19 cellular contexts compared by ENCODE assay signal in the genomic region with DNA sequence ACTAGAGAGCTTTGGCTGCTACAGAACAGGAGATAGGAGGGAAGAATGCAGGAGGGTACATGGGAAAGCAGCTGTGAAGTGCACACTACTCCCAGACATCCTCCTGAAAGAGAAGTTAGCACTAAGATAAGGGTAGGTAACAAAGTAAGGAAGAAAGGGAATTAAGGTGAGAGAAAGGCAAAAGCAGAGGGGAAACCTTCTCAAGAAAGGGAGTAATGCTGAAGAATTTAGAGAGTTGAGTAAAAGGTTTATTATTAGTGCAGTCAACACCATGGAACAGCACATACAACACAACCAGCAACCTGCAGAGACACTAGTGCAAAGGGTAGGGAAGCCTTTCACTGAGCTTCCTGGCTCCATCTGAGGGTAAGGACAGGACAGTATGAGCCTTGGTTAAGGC. TPM values are rescaled to one million over a fixed set of nuclear protein-coding genes. Genes with fewer than 3 reads are reported as not detected.
DNase-seq lines count a peak whose midpoint lies in the region; ATAC-seq and TF ChIP-seq lines count a peak whose summit lies in the region.
"Had no signal": no experiment of that assay in that cellular context is flagged by ENCODE, and none has a peak within 500 bp of the region (broad histone marks: within the 10 kb centered on the region; RNA-seq: fewer than 3 reads in every experiment).

No MANE protein-coding gene starts in this region.

- no peaks in the 10 kb centered on the region for H3K9me3 ChIP-seq in mammary epithelial cell (replicated peaks; ENCODE audit: insufficient read depth, low read length)
- H3K9me3 ChIP-seq in T-helper 17 cell (ENCODE audit: control insufficient read depth, low read length, poor library complexity, severe bottlenecking) = no peaks in the 10 kb centered on the region
- H3K9me3 ChIP-seq in mesenchymal stem cell (ENCODE audit: control insufficient read depth, low read length) = no peaks in the 10 kb centered on the region
- no peaks in the 10 kb centered on the region for H3K9me3 ChIP-seq in aorta (ENCODE audit: control insufficient read depth, low read length)
- H3K9me3 ChIP-seq: MG63 had no signal

- TF ChIP-seq CTCF in MCF 10A (IDR thresholded peaks at IDR 0.05; ENCODE audit: unreplicated experiment) = no peak
- TF ChIP-seq CTCF in mammary epithelial cell (conservative IDR thresholded peaks at IDR 0.05 in 1 of 2, IDR thresholded peaks at IDR 0.05 in 1 of 2; ENCODE audit: extremely low read depth in 1 of 2, insufficient read depth in 1 of 2, low read depth in 1 of 2, low read length in 2 of 2) = no peak
- TF ChIP-seq CTCF in glutamatergic neuron (IDR thresholded peaks at IDR 0.05; ENCODE audit: partially characterized antibody, unreplicated experiment) = no peak

- H4K91ac ChIP-seq in mesenchymal stem cell (ENCODE audit: low read length) = no peak overlapping the region

- no peak overlapping the region for H4K8ac ChIP-seq in mesenchymal stem cell (ENCODE audit: low read length)

- H3K36me3 Mint-ChIP-seq in MCF 10A (ENCODE audit: insufficient read depth, unreplicated experiment) (peaks cover 42% of the 10 kb centered on the region), T-helper 17 cell (ENCODE audit: low read depth) (peaks cover 8% of the 10 kb centered on the region), glutamatergic neuron (ENCODE audit: unreplicated experiment) (peaks cover 5% of the 10 kb centered on the region)
- peaks cover 12 to 35% of the 10 kb centered on the region in 2 donors for H3K36me3 Mint-ChIP-seq in stimulated activated naive B cell treated with anti-CD40 and anti-IgM and Interleukin-4, amounts not matched to agents 10 μg/mL and 1 μg/mL and 100 μg/mL, for 72 hours

- H3K36me3 ChIP-seq in mammary epithelial cell (ENCODE audit: insufficient read depth, low read length) = peaks cover 18% of the 10 kb centered on the region
- H3K36me3 ChIP-seq in mesenchymal stem cell (ENCODE audit: control insufficient read depth in 1 of 2, insufficient read depth in 2 of 2, low read depth in 1 of 2, low read length in 2 of 2) = peaks cover 37 to 50% of the 10 kb centered on the region in 2 experiments
- H3K36me3 ChIP-seq in aorta (ENCODE audit: control insufficient read depth in 1 of 2, insufficient read depth in 2 of 2, low read length in 1 of 2) = peaks cover 7 to 11% of the 10 kb centered on the region in 2 donors

- H3K9me3 Mint-ChIP-seq in MCF 10A (ENCODE audit: unreplicated experiment) (no peaks in the 10 kb centered on the region), glutamatergic neuron (ENCODE audit: unreplicated experiment) (no peaks in the 10 kb centered on the region)
- no peaks in the 10 kb centered on the region for H3K9me3 Mint-ChIP-seq in stimulated activated naive B cell treated with anti-CD40 and anti-IgM and Interleukin-4, amounts not matched to agents 10 μg/mL and 1 μg/mL and 100 μg/mL, for 72 hours

- H3K4ac ChIP-seq in mesenchymal stem cell (ENCODE audit: low read depth in 1 of 2, low read length in 2 of 2) = no peak overlapping the region

- ATAC-seq in T-helper 17 cell = no peak
- no peak for ATAC-seq in stimulated activated naive B cell treated with anti-CD40 and anti-IgM and Interleukin-4, amounts not matched to agents 10 μg/mL and 1 μg/mL and 100 μg/mL, for 72 hours (replicated peaks)
- no peak for ATAC-seq in aorta (ENCODE audit: low FRiP score)

- H2BK120ac ChIP-seq in mesenchymal stem cell (ENCODE audit: low read depth, low read length) = no peak overlapping the region

- dilution Hi-C loops in mammary epithelial cell (cut with HindIII; ENCODE audit: low sequenced_read_pairs) = no loop called here

- no peak overlapping the region for H3K14ac ChIP-seq in mesenchymal stem cell (ENCODE audit: low read length in 2 of 2)

- H3K27ac ChIP-seq in mammary epithelial cell (ENCODE audit: insufficient read depth, low read depth, low read length) (no peak overlapping the region), mesenchymal stem cell (ENCODE audit: low read length, poor library complexity, severe bottlenecking) (no peak overlapping the region), aorta (ENCODE audit: low read depth in 1 of 2, low read length in 2 of 2) (no peak overlapping the region)
- H3K27ac ChIP-seq: PC-9 had no signal

- no peaks in the 10 kb centered on the region for H3K27me3 Mint-ChIP-seq in MCF 10A (ENCODE audit: insufficient read depth, unreplicated experiment)
- no peaks in the 10 kb centered on the region for H3K27me3 Mint-ChIP-seq in T-helper 17 cell
- no peaks in the 10 kb centered on the region for H3K27me3 Mint-ChIP-seq in glutamatergic neuron (ENCODE audit: unreplicated experiment)
- H3K27me3 Mint-ChIP-seq in stimulated activated naive B cell treated with anti-CD40 and anti-IgM and Interleukin-4, amounts not matched to agents 10 μg/mL and 1 μg/mL and 100 μg/mL, for 72 hours = no peaks in the 10 kb centered on the region

- CTCF ChIA-PET in MCF 10A (lab: Yijun Ruan, JAX) = interaction anchor here (0.6 to 11.0 kb wide), 6 partner anchors 14 to 92 kb away, joined by 3 to 83 read pairs (median 9); partner anchors contain the start of genes ANKRD52, RNF41 and SMARCC2
- CTCF ChIA-PET in mammary epithelial cell (lab: Charles Lee; ENCODE audit: low non-redundant PET) = no interaction called here

- H2BK15ac ChIP-seq in mesenchymal stem cell (ENCODE audit: low read depth, poor library complexity, severe bottlenecking) = no peak overlapping the region

- intact Hi-C loops in MCF 10A (cut with micrococcal nuclease) (no loop called here), mammary epithelial cell (cut with micrococcal nuclease) (no loop called here), aorta (cut with DNase I) (no loop called here)

- H3K9ac ChIP-seq in mammary epithelial cell (ENCODE audit: insufficient read depth, low read length) (no peak overlapping the region), mesenchymal stem cell (ENCODE audit: low read length) (no peak overlapping the region)

- H2AK5ac ChIP-seq in mesenchymal stem cell (ENCODE audit: low read length, severe bottlenecking) = no peak overlapping the region

- H3K18ac ChIP-seq in mesenchymal stem cell (ENCODE audit: low read depth in 1 of 2, low read length in 2 of 2) = no peak overlapping the region

- in situ Hi-C loops in mammary epithelial cell (cut with MboI; ENCODE audit: low sequenced_read_pairs in 2 of 2) = loop anchor here in 1 of 2 donors (25.0 kb wide), 2 partner anchors 258 to 467 kb away; partner anchors contain the start of genes CD63, GDF11, MIP and SPRYD4

- H3K4me1 Mint-ChIP-seq in MCF 10A (ENCODE audit: insufficient read depth, unreplicated experiment) = peaks cover 5% of the 10 kb centered on the region
- peaks cover 13% of the 10 kb centered on the region for H3K4me1 Mint-ChIP-seq in T-helper 17 cell
- no peaks in the 10 kb centered on the region for H3K4me1 Mint-ChIP-seq in glutamatergic neuron (ENCODE audit: low read depth, unreplicated experiment)
- peaks cover 15 to 22% of the 10 kb centered on the region in 2 donors for H3K4me1 Mint-ChIP-seq in stimulated activated naive B cell treated with anti-CD40 and anti-IgM and Interleukin-4, amounts not matched to agents 10 μg/mL and 1 μg/mL and 100 μg/mL, for 72 hours

- H3K27me3 ChIP-seq in mammary epithelial cell (ENCODE audit: insufficient read depth, low read length) = no peaks in the 10 kb centered on the region
- no peaks in the 10 kb centered on the region for H3K27me3 ChIP-seq in mesenchymal stem cell (ENCODE audit: control insufficient read depth in 1 of 2, insufficient read depth in 1 of 2, low read length in 2 of 2)
- H3K27me3 ChIP-seq in aorta (ENCODE audit: control insufficient read depth in 1 of 2, insufficient read depth in 2 of 2, low read length in 1 of 2) = no peaks in the 10 kb centered on the region
- H3K27me3 ChIP-seq: MG63 had no signal

- no peak overlapping the region for H3K23ac ChIP-seq in mesenchymal stem cell (ENCODE audit: low read length in 2 of 2)

- H3K4me1 ChIP-seq in mammary epithelial cell (ENCODE audit: insufficient read depth, low read length) (no peaks in the 10 kb centered on the region), mesenchymal stem cell (ENCODE audit: control insufficient read depth, insufficient read depth, low read depth, low read length) (no peaks in the 10 kb centered on the region), aorta (ENCODE audit: control insufficient read depth in 1 of 2, insufficient read depth in 2 of 2, low read length in 2 of 2) (no peaks in the 10 kb centered on the region)

- no peaks in the 10 kb centered on the region for H4K20me1 ChIP-seq in mammary epithelial cell (ENCODE audit: insufficient read depth, low read length)

- H2AFZ ChIP-seq in mammary epithelial cell (ENCODE audit: low read depth, low read length) (no peak overlapping the region), mesenchymal stem cell (ENCODE audit: low read depth, low read length) (no peak overlapping the region)
- H2AFZ ChIP-seq: PC-9 had no signal

- no TSS peak for BruUV-seq in MCF 10A (replicated peaks; lab: Mats Ljungman, UMichigan)
- no TSS peak for BruUV-seq in mammary epithelial cell (replicated peaks; lab: Mats Ljungman, UMichigan)

- peak overlapping the region; percentile 3 for H3K27ac Mint-ChIP-seq in MCF 10A (ENCODE audit: low read depth, unreplicated experiment)
- peak overlapping the region; percentile 41 for H3K27ac Mint-ChIP-seq in T-helper 17 cell
- no peak overlapping the region for H3K27ac Mint-ChIP-seq in glutamatergic neuron (ENCODE audit: unreplicated experiment)
- H3K27ac Mint-ChIP-seq in stimulated activated naive B cell treated with anti-CD40 and anti-IgM and Interleukin-4, amounts not matched to agents 10 μg/mL and 1 μg/mL and 100 μg/mL, for 72 hours = peak overlapping the region; percentile 9

- no peak overlapping the region for H3K4me3 Mint-ChIP-seq in MCF 10A (ENCODE audit: unreplicated experiment)
- no peak overlapping the region for H3K4me3 Mint-ChIP-seq in T-helper 17 cell
- H3K4me3 Mint-ChIP-seq in glutamatergic neuron (ENCODE audit: unreplicated experiment) = peak overlapping the region; percentile 17
- H3K4me3 Mint-ChIP-seq in stimulated activated naive B cell treated with anti-CD40 and anti-IgM and Interleukin-4, amounts not matched to agents 10 μg/mL and 1 μg/mL and 100 μg/mL, for 72 hours = no peak overlapping the region

- POLR2A ChIA-PET in MCF 10A (lab: Yijun Ruan, JAX) = interaction anchor here (1.4 to 3.8 kb wide), 2 partner anchors 15 to 17 kb away, joined by 6 to 23 read pairs; partner anchors contain the start of genes RNF41 and SMARCC2

- H3K4me2 ChIP-seq in mammary epithelial cell (ENCODE audit: insufficient read depth, low read depth, low read length) (no peak overlapping the region), mesenchymal stem cell (ENCODE audit: low read length, poor library complexity, severe bottlenecking) (no peak overlapping the region)
- H3K4me2 ChIP-seq: PC-9 had no signal

- DNase-seq in MCF 10A (ENCODE audit: unreplicated experiment) (no peak), mammary epithelial cell (no peak), T-helper 17 cell (no peak), glutamatergic neuron (no peak), mesenchymal stem cell (no peak), SIG-M5 (lab: John Stamatoyannopoulos, UW) (no peak), aorta (no peak)
- no peak for DNase-seq in stimulated activated naive B cell treated with anti-CD40 and anti-IgM and Interleukin-4, amounts not matched to agents 10 μg/mL and 1 μg/mL and 100 μg/mL, for 72 hours
- DNase-seq: C1 segment of cervical spinal cord, Calu3, DMS53, MG63, NCI-H1092, NCI-H146, NCI-H2081, NCI-H510A treated with DMSO at 0.1 percent for 48 hours, NCI-H82, PC-9 had no signal

- peaks cover 4% of the 10 kb centered on the region for H3K79me1 ChIP-seq in mesenchymal stem cell (replicated peaks; ENCODE audit: low read length, poor library complexity, severe bottlenecking)

- H2BK12ac ChIP-seq in mesenchymal stem cell (ENCODE audit: low read length in 2 of 2) = no peak overlapping the region

- H2BK5ac ChIP-seq in mesenchymal stem cell (ENCODE audit: low read depth, low read length, poor library complexity, severe bottlenecking) = no peak overlapping the region

- H3K79me2 ChIP-seq in mammary epithelial cell (ENCODE audit: insufficient read depth, low read length) = no peaks in the 10 kb centered on the region

- H3K4me3 ChIP-seq in mammary epithelial cell (replicated peaks in 1 of 3; ENCODE audit: insufficient read depth in 1 of 3, low read depth in 2 of 3, low read length in 3 of 3) = no peak overlapping the region
- no peak overlapping the region for H3K4me3 ChIP-seq in mesenchymal stem cell (ENCODE audit: insufficient read depth in 1 of 2, low read depth in 1 of 2, low read length in 2 of 2)
- H3K4me3 ChIP-seq in aorta (ENCODE audit: low read length in 2 of 2) = no peak overlapping the region
- H3K4me3 ChIP-seq: MG63, PC-9 had no signal

RNA-seq across cellular contexts. Expression of gene SMARCC2, which starts 15.0 kb away (rescaled TPM):
- total RNA-seq in MCF 10A (2022) (52.1 and 57.0 TPM in 2 replicates), mammary epithelial cell (10 to 100 TPM; 28.7 to 61.6 TPM), T-helper 17 cell (100 to 1,000 TPM; 130 to 138 TPM), glutamatergic neuron (ENCODE audit: unreplicated experiment) (196 TPM), aorta (100 to 1,000 TPM; 118 to 140 TPM)
- polyA plus RNA-seq in mammary epithelial cell (31.7 TPM), aorta (10 to 100 TPM; 45.0 to 56.2 TPM)
- 88.2 TPM for polyA minus RNA-seq in mammary epithelial cell
- polyA plus RNA-seq in mesenchymal stem cell (2013, experiment 1 of 2) = 47.0 TPM
- polyA plus RNA-seq in mesenchymal stem cell (2013, experiment 2 of 2) = 42.8 TPM

RNA-seq across cellular contexts. Expression of gene RNF41, which starts 17.4 kb away (rescaled TPM):
- total RNA-seq in MCF 10A (2022) (92.1 and 108 TPM in 2 replicates), mammary epithelial cell (100 to 1,000 TPM in 1 of 2 donors, 10 to 100 TPM in 1; 66.8 to 151 TPM), T-helper 17 cell (10 to 100 TPM; 35.5 to 37.4 TPM), glutamatergic neuron (ENCODE audit: unreplicated experiment) (72.6 TPM), aorta (10 to 100 TPM; 50.9 to 61.4 TPM)
- polyA plus RNA-seq in mammary epithelial cell (51.7 TPM), aorta (10 to 100 TPM; 32.9 to 39.3 TPM)
- polyA minus RNA-seq in mammary epithelial cell = 115 TPM
- 37.4 TPM for polyA plus RNA-seq in mesenchymal stem cell (2013, experiment 1 of 2)
- polyA plus RNA-seq in mesenchymal stem cell (2013, experiment 2 of 2) = 37.4 TPM

RNA-seq across cellular contexts. Expression of gene NABP2, which starts 19.9 kb away (rescaled TPM):
- 53.3 and 56.2 TPM in 2 replicates for total RNA-seq in MCF 10A (2022)
- total RNA-seq in mammary epithelial cell = 10 to 100 TPM; 18.3 to 37.5 TPM
- 61.2 TPM for polyA plus RNA-seq in mammary epithelial cell
- 25.3 TPM for polyA minus RNA-seq in mammary epithelial cell
- total RNA-seq in T-helper 17 cell = 10 to 100 TPM; 12.5 to 19.4 TPM
- total RNA-seq in glutamatergic neuron (ENCODE audit: unreplicated experiment) = 42.6 TPM
- polyA plus RNA-seq in mesenchymal stem cell (2013, experiment 1 of 2) = 27.3 TPM
- polyA plus RNA-seq in mesenchymal stem cell (2013, experiment 2 of 2) = 26.7 TPM
- 10 to 100 TPM; 18.6 to 19.7 TPM for total RNA-seq in aorta
- 10 to 100 TPM; 25.7 to 28.6 TPM for polyA plus RNA-seq in aorta

RNA-seq across cellular contexts. Expression of gene SLC39A5, which starts 25.6 kb away (rescaled TPM):
- not detected in 2 replicates for total RNA-seq in MCF 10A (2022)
- total RNA-seq in mammary epithelial cell = under 1 TPM in 1 of 2 donors, not detected in 1; 0.45 TPM
- not detected for polyA plus RNA-seq in mammary epithelial cell
- not detected for polyA minus RNA-seq in mammary epithelial cell
- total RNA-seq in T-helper 17 cell = not detected
- 0.61 TPM for total RNA-seq in glutamatergic neuron (ENCODE audit: unreplicated experiment)
- 0.10 TPM for polyA plus RNA-seq in mesenchymal stem cell (2013, experiment 1 of 2)
- not detected for polyA plus RNA-seq in mesenchymal stem cell (2013, experiment 2 of 2)
- not detected for total RNA-seq in aorta
- polyA plus RNA-seq in aorta = 10 to 100 TPM in 1 of 2 donors, 1 to 10 TPM in 1; 1.1 to 21.4 TPM
- total RNA-seq: Calu3, H4 had no signal

RNA-seq across cellular contexts. Expression of gene MYL6, which starts 46.1 kb away (rescaled TPM):
- total RNA-seq in MCF 10A (2022) (716 and 997 TPM in 2 replicates), mammary epithelial cell (1,000 to 10,000 TPM in 1 of 2 donors, 100 to 1,000 TPM in 1; 732 to 1,042 TPM), T-helper 17 cell (100 to 1,000 TPM; 741 to 784 TPM), glutamatergic neuron (ENCODE audit: unreplicated experiment) (2,223 TPM), aorta (1,000 to 10,000 TPM; 1,811 to 3,292 TPM)
- polyA plus RNA-seq in mammary epithelial cell (3,180 TPM), aorta (1,000 to 10,000 TPM; 5,914 to 7,311 TPM)
- 913 TPM for polyA minus RNA-seq in mammary epithelial cell
- 2,486 TPM for polyA plus RNA-seq in mesenchymal stem cell (2013, experiment 1 of 2)
- polyA plus RNA-seq in mesenchymal stem cell (2013, experiment 2 of 2) = 2,523 TPM
